ENCODE assay signal across 15 cellular contexts in the genomic region with DNA sequence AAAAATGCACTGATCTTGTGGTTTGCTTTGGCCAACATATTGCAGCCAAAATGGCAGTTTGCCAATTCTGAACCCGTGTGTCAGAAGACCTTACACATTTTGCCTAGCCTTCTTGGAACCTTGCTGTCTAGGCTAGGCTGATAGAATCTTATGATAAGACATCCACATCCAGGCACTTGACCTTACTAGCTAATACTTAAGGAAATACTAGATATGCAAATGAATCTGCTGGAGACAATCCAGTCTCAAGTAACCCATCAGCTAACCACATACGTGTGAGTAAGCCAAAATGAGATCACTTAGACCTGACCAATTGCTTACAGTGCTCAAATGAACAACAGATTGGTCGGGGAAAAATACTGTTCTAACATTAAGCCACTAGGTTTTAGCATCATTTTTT.
DNase-seq lines count a peak whose midpoint lies in the region; ATAC-seq, FAIRE-seq and TF ChIP-seq lines count a peak whose summit lies in the region.
"Had no signal": no experiment of that assay in that cellular context is flagged by ENCODE, and none has a peak within 500 bp of the region (broad histone marks: within the 10 kb centered on the region; RNA-seq: fewer than 3 reads in every experiment).

No MANE protein-coding gene starts in this region.

- intact Hi-C loops in activated T-helper 1 cell treated with anti-CD3 and anti-CD28 coated beads, Interleukin-12 subunit alpha, Interleukin-12 subunit beta, Interleukin-2, Interleukin-4 antibody, amounts not matched to agents 30 ng/mL and 10 ng/mL and 1 ng/mL, durations not matched to agents 14 hours and 24 hours and 36 hours (cut with micrococcal nuclease) = no loop called here
- intact Hi-C loops in heart right ventricle (cut with DNase I) = no loop called here

- H3K27me3 ChIP-seq in bronchial epithelial cell (ENCODE audit: control insufficient read depth, insufficient read depth, low read length) = no peaks in the 10 kb centered on the region
- no peaks in the 10 kb centered on the region for H3K27me3 ChIP-seq in heart right ventricle
- H3K27me3 ChIP-seq: SJCRH30 had no signal

- H3K36me3 ChIP-seq in bronchial epithelial cell (ENCODE audit: control insufficient read depth, insufficient read depth, low read length) (no peaks in the 10 kb centered on the region), heart right ventricle (no peaks in the 10 kb centered on the region)
- H3K36me3 ChIP-seq: SJCRH30 had no signal

- FAIRE-seq in bronchial epithelial cell (lab: Jason Lieb, UNC) = no peak
- no peak for FAIRE-seq in D721Med (lab: Jason Lieb, UNC)

- no peaks in the 10 kb centered on the region for H3K36me3 Mint-ChIP-seq in activated T-helper 1 cell treated with anti-CD3 and anti-CD28 coated beads, Interleukin-12 subunit alpha, Interleukin-12 subunit beta, Interleukin-2, Interleukin-4 antibody, amounts not matched to agents 30 ng/mL and 10 ng/mL and 1 ng/mL, durations not matched to agents 14 hours and 24 hours and 36 hours (ENCODE audit: low read depth)

- H3K4me1 Mint-ChIP-seq in activated T-helper 1 cell treated with anti-CD3 and anti-CD28 coated beads, Interleukin-12 subunit alpha, Interleukin-12 subunit beta, Interleukin-2, Interleukin-4 antibody, amounts not matched to agents 30 ng/mL and 10 ng/mL and 1 ng/mL, durations not matched to agents 14 hours and 24 hours and 36 hours (ENCODE audit: low read depth) = no peaks in the 10 kb centered on the region

- no peaks in the 10 kb centered on the region for H3K4me1 ChIP-seq in heart right ventricle
- H3K4me1 ChIP-seq: parathyroid adenoma, SJCRH30 had no signal

- TF ChIP-seq CTCF in bronchial epithelial cell (IDR thresholded peaks at IDR 0.05; ENCODE audit: insufficient read depth, low read length, severe bottlenecking) (no peak), D721Med (IDR thresholded peaks at IDR 0.05; ENCODE audit: insufficient read depth, missing control alignments) (no peak), heart right ventricle (IDR thresholded peaks at IDR 0.05) (no peak)

- no peak for ATAC-seq in heart right ventricle

- 42 to 56% methylated on average over 3 of the region's 3 CpGs for WGBS in heart right ventricle, 2 donors

- H3K27ac Mint-ChIP-seq in activated T-helper 1 cell treated with anti-CD3 and anti-CD28 coated beads, Interleukin-12 subunit alpha, Interleukin-12 subunit beta, Interleukin-2, Interleukin-4 antibody, amounts not matched to agents 30 ng/mL and 10 ng/mL and 1 ng/mL, durations not matched to agents 14 hours and 24 hours and 36 hours = no peak overlapping the region

- H3K4me3 Mint-ChIP-seq in activated T-helper 1 cell treated with anti-CD3 and anti-CD28 coated beads, Interleukin-12 subunit alpha, Interleukin-12 subunit beta, Interleukin-2, Interleukin-4 antibody, amounts not matched to agents 30 ng/mL and 10 ng/mL and 1 ng/mL, durations not matched to agents 14 hours and 24 hours and 36 hours = no peak overlapping the region

- peak; percentile 49 for DNase-seq in HS-27A (ENCODE audit: low read depth)
- peak; percentile 57 for DNase-seq in NCI-H524 treated with DMSO at 0.1 percent for 48 hours (lab: John Stamatoyannopoulos, UW)
- peak; percentile 86 for DNase-seq in bronchial epithelial cell (ENCODE audit: low read depth)
- peak; percentile 67 for DNase-seq in myocyte (ENCODE audit: low read depth)
- no peak for DNase-seq in activated T-helper 1 cell treated with anti-CD3 and anti-CD28 coated beads, Interleukin-12 subunit alpha, Interleukin-12 subunit beta, Interleukin-2, Interleukin-4 antibody, amounts not matched to agents 30 ng/mL and 10 ng/mL and 1 ng/mL, durations not matched to agents 14 hours and 24 hours and 36 hours (ENCODE audit: low spot score)
- no peak for DNase-seq in D721Med (ENCODE audit: insufficient read length, low spot score)
- DNase-seq in medulla oblongata (ENCODE audit: extremely low spot score) = no peak
- no peak for DNase-seq in heart right ventricle
- DNase-seq: activated CD4-positive, CD25-positive, alpha-beta regulatory T cell; activated effector memory CD4-positive, alpha-beta T cell treated with Interleukin-2 at 50 U/mL for 16 hours; glutamatergic neuron; Kasumi-1; stimulated activated naive CD4-positive, alpha-beta T cell treated with Interleukin-2 at 50 U/mL for 16 hours had no signal

- no peak overlapping the region for H3K27ac ChIP-seq in heart right ventricle
- H3K27ac ChIP-seq: parathyroid adenoma, SJCRH30 had no signal

- H3K9me3 Mint-ChIP-seq in activated T-helper 1 cell treated with anti-CD3 and anti-CD28 coated beads, Interleukin-12 subunit alpha, Interleukin-12 subunit beta, Interleukin-2, Interleukin-4 antibody, amounts not matched to agents 30 ng/mL and 10 ng/mL and 1 ng/mL, durations not matched to agents 14 hours and 24 hours and 36 hours = peaks cover 15% of the 10 kb centered on the region

- H3K9me3 ChIP-seq in heart right ventricle = peaks cover 0 to 9% (median 0%) of the 10 kb centered on the region in 11 donors
- H3K9me3 ChIP-seq: SJCRH30 had no signal

- H3K4me3 ChIP-seq in bronchial epithelial cell (ENCODE audit: low read depth, low read length) (no peak overlapping the region), heart right ventricle (no peak overlapping the region)
- H3K4me3 ChIP-seq: SJCRH30 had no signal

- no peaks in the 10 kb centered on the region for H3K27me3 Mint-ChIP-seq in activated T-helper 1 cell treated with anti-CD3 and anti-CD28 coated beads, Interleukin-12 subunit alpha, Interleukin-12 subunit beta, Interleukin-2, Interleukin-4 antibody, amounts not matched to agents 30 ng/mL and 10 ng/mL and 1 ng/mL, durations not matched to agents 14 hours and 24 hours and 36 hours (ENCODE audit: insufficient read depth)

Comparison
In these comparisons a context has a peak if more than half of its experiments do, and no peak if none do; other contexts are left out.
1. DNase-seq: peak in HS-27A (single experiment), NCI-H524 treated with DMSO at 0.1 percent for 48 hours (single experiment), bronchial epithelial cell (single experiment) and myocyte (single experiment); none in activated T-helper 1 cell treated with anti-CD3 and anti-CD28 coated beads, Interleukin-12 subunit alpha, Interleukin-12 subunit beta, Interleukin-2, Interleukin-4 antibody, amounts not matched to agents 30 ng/mL and 10 ng/mL and 1 ng/mL, durations not matched to agents 14 hours and 24 hours and 36 hours (single experiment), D721Med (single experiment), medulla oblongata (single experiment) and heart right ventricle (0 of 2).